ENCODE assay signal across 8 cellular contexts in the genomic region with DNA sequence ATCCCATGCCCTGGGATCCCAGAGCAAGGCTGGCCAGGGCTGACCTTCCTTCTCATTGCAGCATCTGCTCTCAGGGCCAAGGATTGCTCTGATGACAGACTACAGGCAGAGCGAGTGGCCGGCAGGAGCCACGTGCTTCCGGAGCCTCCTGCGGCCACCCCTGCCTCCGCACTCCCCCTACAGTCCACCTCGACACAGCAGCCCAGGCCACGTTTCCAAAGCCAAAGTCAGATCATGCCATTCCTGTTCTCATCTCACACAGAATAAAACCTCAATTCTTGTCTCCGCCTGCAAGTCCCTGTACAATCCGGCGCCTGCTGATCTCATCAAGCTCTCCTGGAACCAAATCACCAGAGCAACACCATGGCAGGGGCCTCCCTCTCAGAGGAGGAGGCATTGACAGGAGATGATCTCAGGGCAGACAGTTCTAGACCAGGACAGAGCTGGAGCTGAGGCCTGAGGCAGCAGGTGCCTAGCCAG. TPM values are rescaled to one million over a fixed set of nuclear protein-coding genes. Genes with fewer than 3 reads are reported as not detected.
DNase-seq lines count a peak whose midpoint lies in the region; ATAC-seq and TF ChIP-seq lines count a peak whose summit lies in the region.

No MANE protein-coding gene starts in this region.

- peak overlapping the region; percentile 27 for H3K27ac ChIP-seq in SJSA1

- H3K4me1 ChIP-seq in SJSA1 (replicated peaks): peaks cover 17% of the 10 kb centered on the region

- H3K9me3 Mint-ChIP-seq in nephron progenitor cell: no peaks in the 10 kb centered on the region

- no peaks in the 10 kb centered on the region for H3K36me3 Mint-ChIP-seq in nephron progenitor cell (ENCODE audit: low read depth)

- DNase-seq in Ammon's horn (ENCODE audit: low spot score) (peak; percentile 89), GM19240 (ENCODE audit: insufficient read length, low spot score) (peak; percentile 43), SJSA1 (ENCODE audit: low read depth in 1 of 2, low spot score in 2 of 2) (peak; percentile 61 to 80), fibroblast of mammary gland (ENCODE audit: low read depth) (peak; percentile 78), nephron progenitor cell (peak; percentile 70), NCI-H2196 (lab: John Stamatoyannopoulos, UW; ENCODE audit: unreplicated experiment) (no peak)
- no peak for DNase-seq in activated CD4-positive, alpha-beta T cell treated with anti-CD3 and anti-CD28 coated beads, Interleukin-2, amount 50 U/mL, for 4 hours

- H3K9me3 ChIP-seq in SJSA1 (replicated peaks): no peaks in the 10 kb centered on the region

- ATAC-seq in HG03280 (IDR thresholded peaks at IDR 0.05; ENCODE audit: unreplicated experiment): peak; percentile 24

- H3K4me1 Mint-ChIP-seq in nephron progenitor cell: peaks cover 14% of the 10 kb centered on the region

- H3K27ac Mint-ChIP-seq in nephron progenitor cell: no peak overlapping the region

- no peaks in the 10 kb centered on the region for H3K27me3 ChIP-seq in SJSA1 (replicated peaks)

- no peaks in the 10 kb centered on the region for H3K36me3 ChIP-seq in SJSA1

- TF ChIP-seq CTCF in fibroblast of mammary gland (conservative IDR thresholded peaks at IDR 0.05; ENCODE audit: control insufficient read depth, insufficient read depth, low read depth, low read length) (peak; percentile 77), nephron progenitor cell (IDR thresholded peaks at IDR 0.05) (peak; percentile 56)

- H3K4me3 ChIP-seq in SJSA1: no peak overlapping the region
- no peak overlapping the region for H3K4me3 ChIP-seq in fibroblast of mammary gland (ENCODE audit: control insufficient read depth, low read depth, low read length)

- H3K27me3 Mint-ChIP-seq in nephron progenitor cell (ENCODE audit: low read depth, poor library complexity): peaks cover 14% of the 10 kb centered on the region

- no peak overlapping the region for H3K4me3 Mint-ChIP-seq in nephron progenitor cell

RNA-seq across cellular contexts. Expression of gene UPK3A, which starts 20.9 kb away (rescaled TPM):
- not detected in 2 replicates for total RNA-seq in SJSA1 (2014; rRNA removed; shearing (Covaris generic))

RNA-seq across cellular contexts. Expression of gene KIAA0930, which starts 23.1 kb away (rescaled TPM):
- total RNA-seq in SJSA1 (2014; rRNA removed; shearing (Covaris generic)): 126 and 192 TPM in 2 replicates

RNA-seq across cellular contexts. Expression of gene FAM118A, which starts 45.9 kb away (rescaled TPM):
- total RNA-seq in SJSA1 (2014; rRNA removed; shearing (Covaris generic)): 19.8 and 21.1 TPM in 2 replicates

Comparison
In these comparisons a context has a peak if more than half of its experiments do, and no peak if none do; other contexts are left out.
1. DNase-seq: peak in Ammon's horn (single experiment), GM19240 (single experiment), SJSA1 (2 of 2), fibroblast of mammary gland (single experiment) and nephron progenitor cell (single experiment); none in NCI-H2196 (single experiment) and activated CD4-positive, alpha-beta T cell treated with anti-CD3 and anti-CD28 coated beads, Interleukin-2, amount 50 U/mL, for 4 hours (0 of 2).